ENCODE assay signal across 1 cellular context in the genomic region with DNA sequence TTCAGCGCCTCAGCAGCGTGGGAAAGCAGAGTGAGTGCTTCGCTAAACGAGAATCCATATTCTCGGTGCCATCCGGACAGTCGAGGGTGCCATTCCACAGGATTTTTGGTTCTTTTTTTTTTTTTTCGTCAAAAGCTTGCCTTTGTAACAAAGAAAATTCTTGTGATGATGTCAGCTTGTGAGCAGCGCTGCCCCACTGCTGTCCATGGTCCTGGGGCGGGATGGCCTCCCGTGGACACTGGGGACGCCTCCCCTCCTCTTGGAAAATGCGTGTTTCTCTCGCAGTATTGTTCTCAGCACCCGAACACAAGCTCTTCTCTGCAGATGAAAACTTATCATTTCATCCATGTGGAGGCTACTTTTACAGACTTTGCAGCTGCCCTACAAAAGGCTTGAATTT.
A peak's percentile ranks its signal among the peaks of the same experiment; 100 is the strongest.
TF ChIP-seq lines count a peak whose summit lies in the region.

No MANE protein-coding gene starts in this region.

TF ChIP-seq in HCT116, 20 proteins besides CTCF, POLR2A, EP300 and RAD21:
- TF ChIP-seq, protein P1, sequence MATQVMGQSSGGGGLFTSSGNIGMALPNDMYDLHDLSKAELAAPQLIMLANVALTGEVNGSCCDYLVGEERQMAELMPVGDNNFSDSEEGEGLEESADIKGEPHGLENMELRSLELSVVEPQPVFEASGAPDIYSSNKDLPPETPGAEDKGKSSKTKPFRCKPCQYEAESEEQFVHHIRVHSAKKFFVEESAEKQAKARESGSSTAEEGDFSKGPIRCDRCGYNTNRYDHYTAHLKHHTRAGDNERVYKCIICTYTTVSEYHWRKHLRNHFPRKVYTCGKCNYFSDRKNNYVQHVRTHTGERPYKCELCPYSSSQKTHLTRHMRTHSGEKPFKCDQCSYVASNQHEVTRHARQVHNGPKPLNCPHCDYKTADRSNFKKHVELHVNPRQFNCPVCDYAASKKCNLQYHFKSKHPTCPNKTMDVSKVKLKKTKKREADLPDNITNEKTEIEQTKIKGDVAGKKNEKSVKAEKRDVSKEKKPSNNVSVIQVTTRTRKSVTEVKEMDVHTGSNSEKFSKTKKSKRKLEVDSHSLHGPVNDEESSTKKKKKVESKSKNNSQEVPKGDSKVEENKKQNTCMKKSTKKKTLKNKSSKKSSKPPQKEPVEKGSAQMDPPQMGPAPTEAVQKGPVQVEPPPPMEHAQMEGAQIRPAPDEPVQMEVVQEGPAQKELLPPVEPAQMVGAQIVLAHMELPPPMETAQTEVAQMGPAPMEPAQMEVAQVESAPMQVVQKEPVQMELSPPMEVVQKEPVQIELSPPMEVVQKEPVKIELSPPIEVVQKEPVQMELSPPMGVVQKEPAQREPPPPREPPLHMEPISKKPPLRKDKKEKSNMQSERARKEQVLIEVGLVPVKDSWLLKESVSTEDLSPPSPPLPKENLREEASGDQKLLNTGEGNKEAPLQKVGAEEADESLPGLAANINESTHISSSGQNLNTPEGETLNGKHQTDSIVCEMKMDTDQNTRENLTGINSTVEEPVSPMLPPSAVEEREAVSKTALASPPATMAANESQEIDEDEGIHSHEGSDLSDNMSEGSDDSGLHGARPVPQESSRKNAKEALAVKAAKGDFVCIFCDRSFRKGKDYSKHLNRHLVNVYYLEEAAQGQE (IDR thresholded peaks at IDR 0.05; ENCODE audit: low read depth), result peak; percentile 22
- TF ChIP-seq CEBPB (IDR thresholded peaks at IDR 0.05; ENCODE audit: low read depth), result no peak
